ENCODE assay signal across 8 cellular contexts in genomic region chr2:162153608-162154224, GRCh38. TPM values are rescaled to one million over a fixed set of nuclear protein-coding genes. Genes with fewer than 3 reads are reported as not detected.
A peak's percentile ranks its signal among the peaks of the same experiment; 100 is the strongest.
DNase-seq lines count a peak whose midpoint lies in the region; ATAC-seq lines count a peak whose summit lies in the region.

No MANE protein-coding gene starts in this region.

- ATAC-seq in GM21360 (IDR thresholded peaks at IDR 0.05; ENCODE audit: unreplicated experiment) = peak; percentile 96
- peak; percentile 98 for ATAC-seq in HG03565 (IDR thresholded peaks at IDR 0.05; ENCODE audit: unreplicated experiment)

- DNase-seq in DMS114 treated with DMSO at 0.1 percent for 48 hours (lab: John Stamatoyannopoulos, UW; ENCODE audit: unreplicated experiment) (peak; percentile 15), NOMO-1 treated with dmso at 0.1 percent for 144 hours (lab: John Stamatoyannopoulos, UW; ENCODE audit: unreplicated experiment) (peak; percentile 35), fibroblast of gingiva (ENCODE audit: low read depth) (peak; percentile 44), pulmonary artery endothelial cell (ENCODE audit: low read depth, low spot score) (peak; percentile 10), hippocampal formation (lab: John Stamatoyannopoulos, UW) (no peak)
- DNase-seq in activated CD8-positive, alpha-beta memory T cell treated with anti-CD3 and anti-CD28 coated beads for 24 hours = peak; percentile 74

RNA-seq across cellular contexts. Expression of gene GCG, which starts 1.7 kb away (rescaled TPM):
- total RNA-seq in pulmonary artery endothelial cell = not detected in 2 replicates

Comparison
In these comparisons a context has a peak if more than half of its experiments do, and no peak if none do; other contexts are left out.
1. DNase-seq: peak in DMS114 treated with DMSO at 0.1 percent for 48 hours (single experiment), NOMO-1 treated with dmso at 0.1 percent for 144 hours (single experiment), activated CD8-positive, alpha-beta memory T cell treated with anti-CD3 and anti-CD28 coated beads for 24 hours (single experiment), fibroblast of gingiva (single experiment) and pulmonary artery endothelial cell (single experiment); none in hippocampal formation (0 of 2).